In the genomic region with DNA sequence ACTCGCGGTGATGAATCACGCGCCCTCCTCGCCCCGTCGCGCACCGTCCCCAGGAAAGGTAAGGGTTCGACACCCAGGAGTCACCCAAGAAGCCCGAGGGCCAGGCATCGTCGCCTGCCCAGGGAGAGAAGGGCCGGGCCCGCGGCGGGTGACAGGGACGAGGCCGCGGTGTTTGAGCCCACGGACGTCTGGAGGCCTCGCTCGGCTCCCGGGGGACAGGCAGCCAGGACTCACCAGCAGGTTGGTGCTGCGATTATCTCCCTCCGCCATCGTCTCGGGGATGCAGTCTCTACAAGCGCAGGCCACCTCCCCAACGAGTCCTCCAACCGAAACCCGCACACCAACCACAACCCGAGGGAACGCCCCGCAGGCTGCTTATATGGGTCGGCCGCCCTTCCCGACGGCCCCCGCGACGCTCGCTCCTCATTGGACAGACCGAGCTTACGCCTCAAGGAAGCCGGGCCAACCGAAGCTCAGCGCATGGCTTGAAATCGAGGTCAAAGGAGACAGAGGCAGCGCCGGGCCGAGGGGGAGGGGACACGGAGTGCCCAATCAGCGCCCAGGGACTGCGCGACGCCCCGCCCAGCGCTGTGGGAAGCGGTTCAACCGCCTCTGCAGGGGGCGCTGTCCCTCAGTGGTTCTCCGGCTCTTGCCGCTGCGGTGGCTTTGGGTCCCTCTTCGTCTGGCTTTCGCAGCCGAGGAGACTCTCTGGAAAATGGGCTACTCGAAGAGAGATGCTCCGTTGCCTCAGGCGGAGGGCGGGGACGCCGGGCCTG, we compare ENCODE assay signal across 1 cellular context.
A peak's percentile ranks its signal among the peaks of the same experiment; 100 is the strongest.
TF ChIP-seq lines count a peak whose summit lies in the region.

A gene (minus strand): TSS at position 353 of the 776 bp plus-strand sequence. CDS start 83 bp downstream, at position 270.

TF ChIP-seq in GM12878, 131 proteins besides CTCF, POLR2A, EP300 and RAD21 (continued from another document and continues in another):
- TF ChIP-seq, protein P1, sequence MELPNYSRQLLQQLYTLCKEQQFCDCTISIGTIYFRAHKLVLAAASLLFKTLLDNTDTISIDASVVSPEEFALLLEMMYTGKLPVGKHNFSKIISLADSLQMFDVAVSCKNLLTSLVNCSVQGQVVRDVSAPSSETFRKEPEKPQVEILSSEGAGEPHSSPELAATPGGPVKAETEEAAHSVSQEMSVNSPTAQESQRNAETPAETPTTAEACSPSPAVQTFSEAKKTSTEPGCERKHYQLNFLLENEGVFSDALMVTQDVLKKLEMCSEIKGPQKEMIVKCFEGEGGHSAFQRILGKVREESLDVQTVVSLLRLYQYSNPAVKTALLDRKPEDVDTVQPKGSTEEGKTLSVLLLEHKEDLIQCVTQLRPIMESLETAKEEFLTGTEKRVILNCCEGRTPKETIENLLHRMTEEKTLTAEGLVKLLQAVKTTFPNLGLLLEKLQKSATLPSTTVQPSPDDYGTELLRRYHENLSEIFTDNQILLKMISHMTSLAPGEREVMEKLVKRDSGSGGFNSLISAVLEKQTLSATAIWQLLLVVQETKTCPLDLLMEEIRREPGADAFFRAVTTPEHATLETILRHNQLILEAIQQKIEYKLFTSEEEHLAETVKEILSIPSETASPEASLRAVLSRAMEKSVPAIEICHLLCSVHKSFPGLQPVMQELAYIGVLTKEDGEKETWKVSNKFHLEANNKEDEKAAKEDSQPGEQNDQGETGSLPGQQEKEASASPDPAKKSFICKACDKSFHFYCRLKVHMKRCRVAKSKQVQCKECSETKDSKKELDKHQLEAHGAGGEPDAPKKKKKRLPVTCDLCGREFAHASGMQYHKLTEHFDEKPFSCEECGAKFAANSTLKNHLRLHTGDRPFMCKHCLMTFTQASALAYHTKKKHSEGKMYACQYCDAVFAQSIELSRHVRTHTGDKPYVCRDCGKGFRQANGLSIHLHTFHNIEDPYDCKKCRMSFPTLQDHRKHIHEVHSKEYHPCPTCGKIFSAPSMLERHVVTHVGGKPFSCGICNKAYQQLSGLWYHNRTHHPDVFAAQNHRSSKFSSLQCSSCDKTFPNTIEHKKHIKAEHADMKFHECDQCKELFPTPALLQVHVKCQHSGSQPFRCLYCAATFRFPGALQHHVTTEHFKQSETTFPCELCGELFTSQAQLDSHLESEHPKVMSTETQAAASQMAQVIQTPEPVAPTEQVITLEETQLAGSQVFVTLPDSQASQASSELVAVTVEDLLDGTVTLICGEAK (IDR thresholded peaks at IDR 0.05; ENCODE audit: borderline replicate concordance) = no peak; the same call in 1 of the 2 replicates
- TF ChIP-seq SUPT20H (IDR thresholded peaks at IDR 0.05; ENCODE audit: borderline replicate concordance, control insufficient read depth, low read depth, low read length) (no peak), MYB (IDR thresholded peaks at IDR 0.05; ENCODE audit: borderline replicate concordance, low read depth, low read length) (no peak), SMC3 (IDR thresholded peaks at IDR 0.05; ENCODE audit: borderline replicate concordance, low read length) (no peak), ZNF622 (IDR thresholded peaks at IDR 0.05) (no peak), CREB1 (IDR thresholded peaks at IDR 0.05; ENCODE audit: low read depth) (peak; percentile 73), EGR1 (IDR thresholded peaks at IDR 0.05; ENCODE audit: borderline replicate concordance in 1 of 2, low read depth in 2 of 2, low read length in 2 of 2) (peak in 1 of 2 experiments; percentile 12; a peak in 2 of 3 replicates), CBX5 (IDR thresholded peaks at IDR 0.05; ENCODE audit: low read depth) (0 out of 2 replicates have a peak, but pooled peaks have one; percentile 39), ZNF207 (IDR thresholded peaks at IDR 0.05; ENCODE audit: borderline replicate concordance) (peak; percentile 53), ZNF274 (IDR thresholded peaks at IDR 0.05; ENCODE audit: insufficient read depth, insufficient read length) (no peak), HCFC1 (IDR thresholded peaks at IDR 0.05; ENCODE audit: low read length) (no peak; the same call in 1 of the 2 replicates), STAT3 (IDR thresholded peaks at IDR 0.05; ENCODE audit: low read depth, low read length) (no peak), CHD2 (IDR thresholded peaks at IDR 0.05; ENCODE audit: borderline replicate concordance, low read depth, low read length) (peak; percentile 90), GABPA (IDR thresholded peaks at IDR 0.05; ENCODE audit: low read depth) (0 out of 2 replicates have a peak, but pooled peaks have one; percentile 10), JUNB (IDR thresholded peaks at IDR 0.05) (no peak), CEBPB (IDR thresholded peaks at IDR 0.05; ENCODE audit: borderline replicate concordance in 1 of 2, low read depth in 2 of 2, low read length in 2 of 2) (no peak), ZZZ3 (IDR thresholded peaks at IDR 0.05; ENCODE audit: control insufficient read depth, insufficient read length, low read depth) (no peak), NFIC (IDR thresholded peaks at IDR 0.05; ENCODE audit: low read depth, low read length) (no peak), ATF7 (IDR thresholded peaks at IDR 0.05; ENCODE audit: low read depth) (no peak; the same call in 1 of the 2 replicates), NR2C2 (IDR thresholded peaks at IDR 0.05; ENCODE audit: borderline replicate concordance, control insufficient read depth, insufficient read length, low read depth) (no peak), BHLHE40 (IDR thresholded peaks at IDR 0.05; ENCODE audit: borderline replicate concordance in 1 of 2, low read depth in 2 of 2, low read length in 1 of 2) (peak in 1 of 2 experiments; percentile 51; a peak in 2 of 4 replicates), POLR2AphosphoS2 (IDR thresholded peaks at IDR 0.05; ENCODE audit: low read depth, low read length) (peak; percentile 98), YBX1 (IDR thresholded peaks at IDR 0.05) (no peak), SIX5 (IDR thresholded peaks at IDR 0.05; ENCODE audit: low read depth, low read length, severe bottlenecking) (no peak), DPF2 (IDR thresholded peaks at IDR 0.05) (peak; percentile 85), BMI1 (IDR thresholded peaks at IDR 0.05; ENCODE audit: borderline replicate concordance) (no peak), IRF4 (IDR thresholded peaks at IDR 0.05; ENCODE audit: low read depth, low read length) (no peak), IKZF2 (IDR thresholded peaks at IDR 0.05) (peak; percentile 23 to 53), GATAD2B (conservative IDR thresholded peaks at IDR 0.05; ENCODE audit: low read depth) (peak; percentile 56; the same call in 1 of the 2 replicates), SRF (IDR thresholded peaks at IDR 0.05; ENCODE audit: low read depth in 2 of 2, low read length in 2 of 2) (peak; percentile 76 to 83), KLF5 (IDR thresholded peaks at IDR 0.05; ENCODE audit: partially characterized antibody) (no peak), FOXM1 (IDR thresholded peaks at IDR 0.05; ENCODE audit: low read depth, low read length) (peak; percentile 94)
- TF ChIP-seq, protein P2, sequence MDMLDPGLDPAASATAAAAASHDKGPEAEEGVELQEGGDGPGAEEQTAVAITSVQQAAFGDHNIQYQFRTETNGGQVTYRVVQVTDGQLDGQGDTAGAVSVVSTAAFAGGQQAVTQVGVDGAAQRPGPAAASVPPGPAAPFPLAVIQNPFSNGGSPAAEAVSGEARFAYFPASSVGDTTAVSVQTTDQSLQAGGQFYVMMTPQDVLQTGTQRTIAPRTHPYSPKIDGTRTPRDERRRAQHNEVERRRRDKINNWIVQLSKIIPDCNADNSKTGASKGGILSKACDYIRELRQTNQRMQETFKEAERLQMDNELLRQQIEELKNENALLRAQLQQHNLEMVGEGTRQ (IDR thresholded peaks at IDR 0.05; ENCODE audit: borderline replicate concordance, low read depth, low read length) = no peak; the same call in 1 of the 2 replicates
- TF ChIP-seq, protein P3, sequence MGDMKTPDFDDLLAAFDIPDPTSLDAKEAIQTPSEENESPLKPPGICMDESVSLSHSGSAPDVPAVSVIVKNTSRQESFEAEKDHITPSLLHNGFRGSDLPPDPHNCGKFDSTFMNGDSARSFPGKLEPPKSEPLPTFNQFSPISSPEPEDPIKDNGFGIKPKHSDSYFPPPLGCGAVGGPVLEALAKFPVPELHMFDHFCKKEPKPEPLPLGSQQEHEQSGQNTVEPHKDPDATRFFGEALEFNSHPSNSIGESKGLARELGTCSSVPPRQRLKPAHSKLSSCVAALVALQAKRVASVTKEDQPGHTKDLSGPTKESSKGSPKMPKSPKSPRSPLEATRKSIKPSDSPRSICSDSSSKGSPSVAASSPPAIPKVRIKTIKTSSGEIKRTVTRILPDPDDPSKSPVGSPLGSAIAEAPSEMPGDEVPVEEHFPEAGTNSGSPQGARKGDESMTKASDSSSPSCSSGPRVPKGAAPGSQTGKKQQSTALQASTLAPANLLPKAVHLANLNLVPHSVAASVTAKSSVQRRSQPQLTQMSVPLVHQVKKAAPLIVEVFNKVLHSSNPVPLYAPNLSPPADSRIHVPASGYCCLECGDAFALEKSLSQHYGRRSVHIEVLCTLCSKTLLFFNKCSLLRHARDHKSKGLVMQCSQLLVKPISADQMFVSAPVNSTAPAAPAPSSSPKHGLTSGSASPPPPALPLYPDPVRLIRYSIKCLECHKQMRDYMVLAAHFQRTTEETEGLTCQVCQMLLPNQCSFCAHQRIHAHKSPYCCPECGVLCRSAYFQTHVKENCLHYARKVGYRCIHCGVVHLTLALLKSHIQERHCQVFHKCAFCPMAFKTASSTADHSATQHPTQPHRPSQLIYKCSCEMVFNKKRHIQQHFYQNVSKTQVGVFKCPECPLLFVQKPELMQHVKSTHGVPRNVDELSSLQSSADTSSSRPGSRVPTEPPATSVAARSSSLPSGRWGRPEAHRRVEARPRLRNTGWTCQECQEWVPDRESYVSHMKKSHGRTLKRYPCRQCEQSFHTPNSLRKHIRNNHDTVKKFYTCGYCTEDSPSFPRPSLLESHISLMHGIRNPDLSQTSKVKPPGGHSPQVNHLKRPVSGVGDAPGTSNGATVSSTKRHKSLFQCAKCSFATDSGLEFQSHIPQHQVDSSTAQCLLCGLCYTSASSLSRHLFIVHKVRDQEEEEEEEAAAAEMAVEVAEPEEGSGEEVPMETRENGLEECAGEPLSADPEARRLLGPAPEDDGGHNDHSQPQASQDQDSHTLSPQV (IDR thresholded peaks at IDR 0.05) = no peak
- TF ChIP-seq, protein P4, sequence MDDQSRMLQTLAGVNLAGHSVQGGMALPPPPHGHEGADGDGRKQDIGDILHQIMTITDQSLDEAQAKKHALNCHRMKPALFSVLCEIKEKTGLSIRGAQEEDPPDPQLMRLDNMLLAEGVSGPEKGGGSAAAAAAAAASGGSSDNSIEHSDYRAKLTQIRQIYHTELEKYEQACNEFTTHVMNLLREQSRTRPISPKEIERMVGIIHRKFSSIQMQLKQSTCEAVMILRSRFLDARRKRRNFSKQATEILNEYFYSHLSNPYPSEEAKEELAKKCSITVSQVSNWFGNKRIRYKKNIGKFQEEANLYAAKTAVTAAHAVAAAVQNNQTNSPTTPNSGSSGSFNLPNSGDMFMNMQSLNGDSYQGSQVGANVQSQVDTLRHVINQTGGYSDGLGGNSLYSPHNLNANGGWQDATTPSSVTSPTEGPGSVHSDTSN (IDR thresholded peaks at IDR 0.05; ENCODE audit: insufficient replicate concordance, low read depth, low read length) = no peak
- TF ChIP-seq, protein P5, sequence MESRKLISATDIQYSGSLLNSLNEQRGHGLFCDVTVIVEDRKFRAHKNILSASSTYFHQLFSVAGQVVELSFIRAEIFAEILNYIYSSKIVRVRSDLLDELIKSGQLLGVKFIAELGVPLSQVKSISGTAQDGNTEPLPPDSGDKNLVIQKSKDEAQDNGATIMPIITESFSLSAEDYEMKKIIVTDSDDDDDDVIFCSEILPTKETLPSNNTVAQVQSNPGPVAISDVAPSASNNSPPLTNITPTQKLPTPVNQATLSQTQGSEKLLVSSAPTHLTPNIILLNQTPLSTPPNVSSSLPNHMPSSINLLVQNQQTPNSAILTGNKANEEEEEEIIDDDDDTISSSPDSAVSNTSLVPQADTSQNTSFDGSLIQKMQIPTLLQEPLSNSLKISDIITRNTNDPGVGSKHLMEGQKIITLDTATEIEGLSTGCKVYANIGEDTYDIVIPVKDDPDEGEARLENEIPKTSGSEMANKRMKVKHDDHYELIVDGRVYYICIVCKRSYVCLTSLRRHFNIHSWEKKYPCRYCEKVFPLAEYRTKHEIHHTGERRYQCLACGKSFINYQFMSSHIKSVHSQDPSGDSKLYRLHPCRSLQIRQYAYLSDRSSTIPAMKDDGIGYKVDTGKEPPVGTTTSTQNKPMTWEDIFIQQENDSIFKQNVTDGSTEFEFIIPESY (IDR thresholded peaks at IDR 0.05) = no peak
- TF ChIP-seq, protein P6, sequence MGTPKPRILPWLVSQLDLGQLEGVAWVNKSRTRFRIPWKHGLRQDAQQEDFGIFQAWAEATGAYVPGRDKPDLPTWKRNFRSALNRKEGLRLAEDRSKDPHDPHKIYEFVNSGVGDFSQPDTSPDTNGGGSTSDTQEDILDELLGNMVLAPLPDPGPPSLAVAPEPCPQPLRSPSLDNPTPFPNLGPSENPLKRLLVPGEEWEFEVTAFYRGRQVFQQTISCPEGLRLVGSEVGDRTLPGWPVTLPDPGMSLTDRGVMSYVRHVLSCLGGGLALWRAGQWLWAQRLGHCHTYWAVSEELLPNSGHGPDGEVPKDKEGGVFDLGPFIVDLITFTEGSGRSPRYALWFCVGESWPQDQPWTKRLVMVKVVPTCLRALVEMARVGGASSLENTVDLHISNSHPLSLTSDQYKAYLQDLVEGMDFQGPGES (IDR thresholded peaks at IDR 0.05) = peak; percentile 71
- TF ChIP-seq, protein P7, sequence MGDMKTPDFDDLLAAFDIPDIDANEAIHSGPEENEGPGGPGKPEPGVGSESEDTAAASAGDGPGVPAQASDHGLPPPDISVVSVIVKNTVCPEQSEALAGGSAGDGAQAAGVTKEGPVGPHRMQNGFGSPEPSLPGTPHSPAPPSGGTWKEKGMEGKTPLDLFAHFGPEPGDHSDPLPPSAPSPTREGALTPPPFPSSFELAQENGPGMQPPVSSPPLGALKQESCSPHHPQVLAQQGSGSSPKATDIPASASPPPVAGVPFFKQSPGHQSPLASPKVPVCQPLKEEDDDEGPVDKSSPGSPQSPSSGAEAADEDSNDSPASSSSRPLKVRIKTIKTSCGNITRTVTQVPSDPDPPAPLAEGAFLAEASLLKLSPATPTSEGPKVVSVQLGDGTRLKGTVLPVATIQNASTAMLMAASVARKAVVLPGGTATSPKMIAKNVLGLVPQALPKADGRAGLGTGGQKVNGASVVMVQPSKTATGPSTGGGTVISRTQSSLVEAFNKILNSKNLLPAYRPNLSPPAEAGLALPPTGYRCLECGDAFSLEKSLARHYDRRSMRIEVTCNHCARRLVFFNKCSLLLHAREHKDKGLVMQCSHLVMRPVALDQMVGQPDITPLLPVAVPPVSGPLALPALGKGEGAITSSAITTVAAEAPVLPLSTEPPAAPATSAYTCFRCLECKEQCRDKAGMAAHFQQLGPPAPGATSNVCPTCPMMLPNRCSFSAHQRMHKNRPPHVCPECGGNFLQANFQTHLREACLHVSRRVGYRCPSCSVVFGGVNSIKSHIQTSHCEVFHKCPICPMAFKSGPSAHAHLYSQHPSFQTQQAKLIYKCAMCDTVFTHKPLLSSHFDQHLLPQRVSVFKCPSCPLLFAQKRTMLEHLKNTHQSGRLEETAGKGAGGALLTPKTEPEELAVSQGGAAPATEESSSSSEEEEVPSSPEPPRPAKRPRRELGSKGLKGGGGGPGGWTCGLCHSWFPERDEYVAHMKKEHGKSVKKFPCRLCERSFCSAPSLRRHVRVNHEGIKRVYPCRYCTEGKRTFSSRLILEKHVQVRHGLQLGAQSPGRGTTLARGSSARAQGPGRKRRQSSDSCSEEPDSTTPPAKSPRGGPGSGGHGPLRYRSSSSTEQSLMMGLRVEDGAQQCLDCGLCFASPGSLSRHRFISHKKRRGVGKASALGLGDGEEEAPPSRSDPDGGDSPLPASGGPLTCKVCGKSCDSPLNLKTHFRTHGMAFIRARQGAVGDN (IDR thresholded peaks at IDR 0.05) = no peak; the same call in 1 of the 2 replicates
